ENCODE assay signal across 2 cellular contexts in the genomic region with DNA sequence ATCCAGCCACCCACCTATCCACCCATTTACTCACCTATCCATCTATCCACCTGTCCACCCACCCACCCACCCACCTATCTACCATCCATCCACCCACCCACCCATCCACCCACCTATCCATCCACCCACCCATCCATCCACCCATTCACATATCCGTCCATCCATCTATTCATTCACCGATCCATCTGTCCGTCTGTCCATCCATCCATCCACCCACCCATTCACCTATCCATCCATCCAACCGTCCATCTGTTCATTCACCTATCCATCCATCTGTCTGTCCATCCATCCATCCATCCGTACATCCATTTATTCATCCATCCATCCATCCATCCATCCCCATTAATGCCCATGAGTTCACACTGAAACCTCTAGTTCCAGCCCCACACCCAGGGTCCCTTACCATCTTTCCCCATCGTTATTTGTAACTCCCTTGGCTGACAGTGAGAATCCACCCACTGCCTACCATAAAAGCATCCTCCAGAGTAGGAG.
TF ChIP-seq lines count a peak whose summit lies in the region.

No MANE protein-coding gene starts in this region.

TF ChIP-seq in HEK293, 187 proteins besides CTCF, POLR2A, EP300 and RAD21 (continued from another document):
- TF ChIP-seq ZNF404 (tag by site-specific recombination; IDR thresholded peaks at IDR 0.05): no peak
- no peak for TF ChIP-seq ZNF585B (tag by site-specific recombination; IDR thresholded peaks at IDR 0.05)
- TF ChIP-seq EGR2 (tag by site-specific recombination; IDR thresholded peaks at IDR 0.05; ENCODE audit: low read depth): peak; percentile 80
- TF ChIP-seq ZNF624 (tag by site-specific recombination; IDR thresholded peaks at IDR 0.05): no peak
- TF ChIP-seq ZNF366 (tag by site-specific recombination; conservative IDR thresholded peaks at IDR 0.05): peak; percentile 95
- TF ChIP-seq ZFHX2 (tag by site-specific recombination; conservative IDR thresholded peaks at IDR 0.05): peak; percentile 74

TF ChIP-seq in K562, 482 proteins besides CTCF, POLR2A, EP300 and RAD21:
- TF ChIP-seq, protein P1, sequence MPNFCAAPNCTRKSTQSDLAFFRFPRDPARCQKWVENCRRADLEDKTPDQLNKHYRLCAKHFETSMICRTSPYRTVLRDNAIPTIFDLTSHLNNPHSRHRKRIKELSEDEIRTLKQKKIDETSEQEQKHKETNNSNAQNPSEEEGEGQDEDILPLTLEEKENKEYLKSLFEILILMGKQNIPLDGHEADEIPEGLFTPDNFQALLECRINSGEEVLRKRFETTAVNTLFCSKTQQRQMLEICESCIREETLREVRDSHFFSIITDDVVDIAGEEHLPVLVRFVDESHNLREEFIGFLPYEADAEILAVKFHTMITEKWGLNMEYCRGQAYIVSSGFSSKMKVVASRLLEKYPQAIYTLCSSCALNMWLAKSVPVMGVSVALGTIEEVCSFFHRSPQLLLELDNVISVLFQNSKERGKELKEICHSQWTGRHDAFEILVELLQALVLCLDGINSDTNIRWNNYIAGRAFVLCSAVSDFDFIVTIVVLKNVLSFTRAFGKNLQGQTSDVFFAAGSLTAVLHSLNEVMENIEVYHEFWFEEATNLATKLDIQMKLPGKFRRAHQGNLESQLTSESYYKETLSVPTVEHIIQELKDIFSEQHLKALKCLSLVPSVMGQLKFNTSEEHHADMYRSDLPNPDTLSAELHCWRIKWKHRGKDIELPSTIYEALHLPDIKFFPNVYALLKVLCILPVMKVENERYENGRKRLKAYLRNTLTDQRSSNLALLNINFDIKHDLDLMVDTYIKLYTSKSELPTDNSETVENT (CRISPR knock-in tag; IDR thresholded peaks at IDR 0.05): no peak
- peak; percentile 16; the same call in 1 of the 2 replicates for TF ChIP-seq EGR1 (conservative IDR thresholded peaks at IDR 0.05)
